In the genomic region with DNA sequence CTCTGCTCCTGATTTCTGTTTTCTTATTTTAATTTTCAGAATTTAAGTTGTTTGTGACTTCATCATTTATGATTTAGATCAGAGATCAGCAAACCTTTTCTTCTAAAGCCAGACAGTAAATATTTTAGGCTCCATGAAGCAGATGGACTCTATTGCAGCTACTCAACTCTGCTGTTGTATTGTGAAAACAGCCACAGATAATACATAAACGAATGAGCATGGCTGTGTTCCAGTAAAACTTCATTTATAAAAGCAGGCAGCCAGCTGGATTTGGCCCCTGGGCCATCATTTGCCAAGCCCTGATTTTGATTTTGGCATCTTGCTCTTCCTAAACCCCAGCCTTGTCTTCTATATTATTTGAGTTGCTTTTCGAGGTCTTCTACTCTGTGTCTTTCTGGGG, we compare ENCODE assay signal across 25 cellular contexts.
"Had no signal": no experiment of that assay in that cellular context is flagged by ENCODE, and none has a peak within 500 bp of the region (broad histone marks: within the 10 kb centered on the region; RNA-seq: fewer than 3 reads in every experiment).

No MANE protein-coding gene starts in this region.

- H3K27me3 Mint-ChIP-seq: activated B cell treated with CpG ODN at 0.5 μM for 24 hours; activated CD4-positive, alpha-beta T cell treated with anti-CD3 and anti-CD28 coated beads, Interleukin-2, amount 10 ng/mL, durations not matched to agents 7 days and 5 days; activated naive CD8-positive, alpha-beta T cell; dendritic cell treated with granulocyte-macrophage colony-stimulating factor and Interleukin-4, amounts not matched to agents 40 ng/mL and 50 ng/mL, for 4 days; stimulated activated naive B cell treated with anti-CD40 and anti-IgM and Interleukin-4, amounts not matched to agents 10 μg/mL and 1 μg/mL and 100 μg/mL, for 72 hours had no signal

- ATAC-seq: activated CD8-positive, alpha-beta T cell treated with anti-CD3 and anti-CD28 coated beads, Interleukin-2, amount 10 ng/mL, durations not matched to agents 7 days and 5 days; esophagus mucosa; left colon; natural killer cell; pancreas; stimulated activated naive B cell treated with anti-CD40 and anti-IgM and Interleukin-4, amounts not matched to agents 10 μg/mL and 1 μg/mL and 100 μg/mL, for 72 hours; upper lobe of right lung had no signal

- H3K4me3 Mint-ChIP-seq: activated B cell treated with CpG ODN at 0.5 μM for 24 hours; activated CD4-positive, alpha-beta T cell treated with anti-CD3 and anti-CD28 coated beads, Interleukin-2, amount 10 ng/mL, durations not matched to agents 7 days and 5 days; activated CD8-positive, alpha-beta T cell treated with anti-CD3 and anti-CD28 coated beads, Interleukin-2, amount 10 ng/mL, durations not matched to agents 7 days and 5 days; activated naive CD8-positive, alpha-beta T cell; dendritic cell treated with granulocyte-macrophage colony-stimulating factor and Interleukin-4, amounts not matched to agents 40 ng/mL and 50 ng/mL, for 4 days; natural killer cell; stimulated activated naive B cell treated with anti-CD40 and anti-IgM and Interleukin-4, amounts not matched to agents 10 μg/mL and 1 μg/mL and 100 μg/mL, for 72 hours; T-helper 2 cell treated with Interferon-gamma antibody and Interleukin-4, amounts not matched to agents 5 μg/mL and 100 μg/mL, for 36 hours had no signal

- H3K9me3 Mint-ChIP-seq: activated B cell treated with CpG ODN at 0.5 μM for 24 hours; activated CD4-positive, alpha-beta T cell treated with anti-CD3 and anti-CD28 coated beads, Interleukin-2, amount 10 ng/mL, durations not matched to agents 7 days and 5 days; dendritic cell treated with granulocyte-macrophage colony-stimulating factor and Interleukin-4, amounts not matched to agents 40 ng/mL and 50 ng/mL, for 4 days; natural killer cell; stimulated activated naive B cell treated with anti-CD40 and anti-IgM and Interleukin-4, amounts not matched to agents 10 μg/mL and 1 μg/mL and 100 μg/mL, for 72 hours; T-helper 2 cell treated with Interferon-gamma antibody and Interleukin-4, amounts not matched to agents 5 μg/mL and 100 μg/mL, for 36 hours had no signal

- H3K27ac Mint-ChIP-seq: activated B cell treated with CpG ODN at 0.5 μM for 24 hours; activated CD4-positive, alpha-beta T cell treated with anti-CD3 and anti-CD28 coated beads, Interleukin-2, amount 10 ng/mL, durations not matched to agents 7 days and 5 days; activated CD8-positive, alpha-beta T cell treated with anti-CD3 and anti-CD28 coated beads, Interleukin-2, amount 10 ng/mL, durations not matched to agents 7 days and 5 days; activated naive CD8-positive, alpha-beta T cell; dendritic cell treated with granulocyte-macrophage colony-stimulating factor and Interleukin-4, amounts not matched to agents 40 ng/mL and 50 ng/mL, for 4 days; natural killer cell; stimulated activated naive B cell treated with anti-CD40 and anti-IgM and Interleukin-4, amounts not matched to agents 10 μg/mL and 1 μg/mL and 100 μg/mL, for 72 hours; T-helper 2 cell treated with Interferon-gamma antibody and Interleukin-4, amounts not matched to agents 5 μg/mL and 100 μg/mL, for 36 hours had no signal

- H3K4me1 Mint-ChIP-seq: activated CD4-positive, alpha-beta T cell treated with anti-CD3 and anti-CD28 coated beads, Interleukin-2, amount 10 ng/mL, durations not matched to agents 7 days and 5 days; natural killer cell had no signal

- DNase-seq: activated B cell treated with CpG ODN at 0.5 μM for 24 hours; activated CD4-positive, alpha-beta T cell treated with anti-CD3 and anti-CD28 coated beads, Interleukin-2, amount 10 ng/mL, durations not matched to agents 7 days and 5 days; activated CD8-positive, alpha-beta T cell treated with anti-CD3 and anti-CD28 coated beads, Interleukin-2, amount 10 ng/mL, durations not matched to agents 7 days and 5 days; activated gamma-delta T cell treated with Interleukin-2 at 50 U/mL for 16 hours; activated T-cell treated with anti-CD3 and anti-CD28 coated beads, Interleukin-2, amount 50 U/mL, for 48 hours; effector CD8-positive, alpha-beta T cell; foreskin melanocyte; glutamatergic neuron; hypothalamus; islet precursor cell; left colon; natural killer cell; pancreas; sigmoid colon; stimulated activated CD4-positive, alpha-beta T cell treated with anti-CD3 and anti-CD28 coated beads, Interleukin-4, amount 100 ng/mL, for 4 hours; stimulated activated naive B cell treated with anti-CD40 and anti-IgM and Interleukin-4, amounts not matched to agents 10 μg/mL and 1 μg/mL and 100 μg/mL, for 72 hours; upper lobe of right lung had no signal

- H3K36me3 ChIP-seq: cardiac muscle cell, pancreas, sigmoid colon had no signal

- H3K9me3 ChIP-seq: neutrophil, pancreas, sigmoid colon, upper lobe of right lung had no signal

- H3K4me1 ChIP-seq: pancreas, upper lobe of right lung had no signal

- FAIRE-seq: pancreas, TTC549 had no signal

- H3K27ac ChIP-seq: cardiac muscle cell, neutrophil, pancreas, sigmoid colon, upper lobe of right lung had no signal

- H3K4me3 ChIP-seq: cardiac muscle cell, lung, pancreas, sigmoid colon, upper lobe of right lung had no signal

- H3K27me3 ChIP-seq: cardiac muscle cell, neutrophil, pancreas, sigmoid colon, upper lobe of right lung had no signal
